In genomic region chr21:29196664-29197052, GRCh38 we compare ENCODE assay signal across 1 cellular context.
TF ChIP-seq lines count a peak whose summit lies in the region.

No MANE protein-coding gene starts in this region.

TF ChIP-seq in HepG2, 621 proteins besides CTCF, POLR2A, EP300 and RAD21 (continued from another document):
- TF ChIP-seq PBX2 (CRISPR knock-in tag; IDR thresholded peaks at IDR 0.05) = no peak
- TF ChIP-seq SMC3 (IDR thresholded peaks at IDR 0.05; ENCODE audit: low read length) = no peak
- TF ChIP-seq MZF1 (CRISPR knock-in tag; IDR thresholded peaks at IDR 0.05; ENCODE audit: borderline replicate concordance) = no peak
- TF ChIP-seq ZFP37 (CRISPR knock-in tag; IDR thresholded peaks at IDR 0.05; ENCODE audit: borderline replicate concordance) = no peak
- no peak for TF ChIP-seq CBX5 (CRISPR knock-in tag; IDR thresholded peaks at IDR 0.05; ENCODE audit: borderline replicate concordance)
- TF ChIP-seq ZNF605 (CRISPR knock-in tag; IDR thresholded peaks at IDR 0.05) = no peak
- no peak for TF ChIP-seq POLR2AphosphoS5 (IDR thresholded peaks at IDR 0.05; ENCODE audit: low read depth, low read length)
- TF ChIP-seq SETDB1 (CRISPR knock-in tag; IDR thresholded peaks at IDR 0.05; ENCODE audit: borderline replicate concordance) = no peak
